In the genomic region with DNA sequence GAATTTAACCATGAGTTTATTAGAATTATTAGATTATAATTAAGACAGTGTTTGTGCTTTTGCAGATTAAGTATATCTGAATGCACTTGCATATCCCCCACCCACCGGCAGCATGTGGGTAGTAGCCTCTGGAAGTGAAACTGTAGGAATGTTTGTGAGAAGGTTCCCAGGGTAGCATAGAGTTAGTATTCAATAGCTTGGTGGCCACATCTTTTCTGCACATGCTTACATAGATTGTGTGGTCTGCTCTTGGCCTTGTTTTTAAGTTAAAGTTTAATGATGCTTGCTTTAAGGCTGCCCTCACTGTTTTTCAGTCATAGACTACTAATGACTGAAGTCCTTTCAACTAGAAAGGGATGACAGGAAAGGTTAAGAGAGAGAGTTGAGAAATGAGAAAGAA, we compare ENCODE assay signal across 27 cellular contexts.
A peak's percentile ranks its signal among the peaks of the same experiment; 100 is the strongest.
DNase-seq lines count a peak whose midpoint lies in the region; FAIRE-seq and TF ChIP-seq lines count a peak whose summit lies in the region.
"Had no signal": no experiment of that assay in that cellular context is flagged by ENCODE, and none has a peak within 500 bp of the region (broad histone marks: within the 10 kb centered on the region; RNA-seq: fewer than 3 reads in every experiment).

No MANE protein-coding gene starts in this region.

- no peak overlapping the region for H2AFZ ChIP-seq in MM.1S (ENCODE audit: low read length)
- H2AFZ ChIP-seq: GM23248 had no signal

- H4K20me1 ChIP-seq in MM.1S (ENCODE audit: insufficient read depth, low read length) = no peaks in the 10 kb centered on the region

- no peak overlapping the region for H3K4me3 ChIP-seq in subcutaneous abdominal adipose tissue (ENCODE audit: low read depth in 1 of 5, low read length in 5 of 5)
- no peak overlapping the region for H3K4me3 ChIP-seq in MM.1S (ENCODE audit: low read length)
- H3K4me3 ChIP-seq: GM23248 had no signal

- H3K27ac ChIP-seq in subcutaneous abdominal adipose tissue (ENCODE audit: low read depth, low read length) = peak overlapping the region; percentile 70
- H3K27ac ChIP-seq in MM.1S (ENCODE audit: low read length) = no peak overlapping the region
- H3K27ac ChIP-seq: GM23248, KMS-11, neutrophil had no signal

- TF ChIP-seq CTCF in MM.1S (IDR thresholded peaks at IDR 0.05; ENCODE audit: low read length) = no peak

- H3F3A ChIP-seq in MM.1S (ENCODE audit: insufficient read depth, low read length) = no peaks in the 10 kb centered on the region

- no peak overlapping the region for H3K4me2 ChIP-seq in MM.1S (ENCODE audit: low read depth, low read length)
- H3K4me2 ChIP-seq: KMS-11 had no signal

- FAIRE-seq in RCC 7860 (lab: Jason Lieb, UNC) = peak; percentile 40
- FAIRE-seq: endothelial cell of umbilical vein, G401.6 had no signal

- H3K9me3 ChIP-seq in subcutaneous abdominal adipose tissue (ENCODE audit: control insufficient read depth in 5 of 5, low read length in 5 of 5) (no peaks in the 10 kb centered on the region), MM.1S (replicated peaks; ENCODE audit: insufficient read depth, low read length) (no peaks in the 10 kb centered on the region)
- H3K9me3 ChIP-seq: neutrophil had no signal

- no peak overlapping the region for H3K9ac ChIP-seq in subcutaneous abdominal adipose tissue (ENCODE audit: low read length in 5 of 5)
- no peak overlapping the region for H3K9ac ChIP-seq in MM.1S (ENCODE audit: low read length)
- H3K9ac ChIP-seq: GM23248, KMS-11 had no signal

- peaks cover 3 to 47% (median 21%) of the 10 kb centered on the region in 5 donors for H3K4me1 ChIP-seq in subcutaneous abdominal adipose tissue (ENCODE audit: control insufficient read depth in 5 of 5, insufficient read depth in 5 of 5, low read length in 5 of 5)
- H3K4me1 ChIP-seq in MM.1S (ENCODE audit: low read length) = no peaks in the 10 kb centered on the region

- H3K79me2 ChIP-seq in MM.1S (ENCODE audit: low read length) = no peaks in the 10 kb centered on the region

- no peaks in the 10 kb centered on the region for H3K9me2 ChIP-seq in MM.1S (replicated peaks; ENCODE audit: insufficient read depth, low read length)

- no peaks in the 10 kb centered on the region for H3K27me3 ChIP-seq in subcutaneous abdominal adipose tissue (ENCODE audit: control insufficient read depth in 5 of 5, insufficient read depth in 4 of 5, low read length in 5 of 5)
- no peaks in the 10 kb centered on the region for H3K27me3 ChIP-seq in MM.1S (replicated peaks; ENCODE audit: insufficient read depth, low read length)
- H3K27me3 ChIP-seq: neutrophil had no signal

- H3K36me3 ChIP-seq in subcutaneous abdominal adipose tissue (ENCODE audit: control insufficient read depth in 5 of 5, insufficient read depth in 5 of 5, low read length in 5 of 5) = no peaks in the 10 kb centered on the region
- H3K36me3 ChIP-seq in MM.1S (replicated peaks; ENCODE audit: insufficient read depth, low read length) = no peaks in the 10 kb centered on the region
- H3K36me3 ChIP-seq: neutrophil had no signal

- DNase-seq in RCC 7860 (ENCODE audit: low spot score) (no peak), astrocyte of the hippocampus (ENCODE audit: low read depth, low spot score) (peak; percentile 16), iris pigment epithelial cell (ENCODE audit: low read depth) (peak; percentile 31), CD1c-positive myeloid dendritic cell (ENCODE audit: extremely low spot score) (no peak), NCI-H2171 (lab: John Stamatoyannopoulos, UW) (no peak), MM.1S (no peak)
- DNase-seq: activated CD4-positive, alpha-beta memory T cell treated with anti-CD3 and anti-CD28 coated beads, Interleukin-2, amount 10 ng/mL, durations not matched to agents 7 days and 5 days; activated CD4-positive, alpha-beta T cell treated with anti-CD3 and anti-CD28 coated beads for 1 hour; activated CD8-positive, alpha-beta memory T cell treated with anti-CD3 and anti-CD28 coated beads, Interleukin-2, amount 50 U/mL, for 4 hours; activated naive CD4-positive, alpha-beta T cell treated with Interleukin-2 at 50 U/mL for 16 hours; C1 segment of cervical spinal cord; COR-L47; hippocampal formation; immature natural killer cell; midbrain; naive B cell; NCI-H2029; NK-92 treated with Interleukin-12 subunit alpha and Interleukin-12 subunit beta, amount 100 ng/mL, for 24 hours; PC-3; stimulated activated CD4-positive, alpha-beta T cell treated with anti-CD3 and anti-CD28 coated beads, Interleukin-4, amount 100 ng/mL, for 24 hours; T-helper 2 cell had no signal

Comparison
In these comparisons a context has a peak if more than half of its experiments do, and no peak if none do; other contexts are left out.
1. DNase-seq: peak in astrocyte of the hippocampus (single experiment) and iris pigment epithelial cell (single experiment); none in RCC 7860 (single experiment), CD1c-positive myeloid dendritic cell (single experiment), NCI-H2171 (single experiment) and MM.1S (single experiment).